1 cellular context compared by ENCODE assay signal in the genomic region with DNA sequence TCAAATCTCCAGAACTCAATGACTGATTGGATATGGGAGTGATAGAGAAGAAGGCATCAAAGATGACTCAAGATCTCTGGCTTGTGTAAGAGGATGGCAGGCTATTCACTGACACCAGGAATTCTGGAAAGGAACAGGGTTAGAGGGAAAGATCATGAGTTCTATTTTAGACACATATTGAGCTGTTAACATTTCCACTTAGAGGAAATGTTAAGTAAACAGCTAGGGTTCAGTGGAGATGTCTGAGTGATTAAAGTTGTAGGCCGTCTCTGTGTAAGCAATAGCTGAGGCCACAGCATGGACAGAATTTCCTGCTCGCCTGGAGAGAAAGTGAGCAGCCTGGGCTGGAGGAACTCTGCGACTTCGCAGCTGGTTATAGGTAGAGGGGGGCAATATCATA.
TF ChIP-seq lines count a peak whose summit lies in the region.

No MANE protein-coding gene starts in this region.

TF ChIP-seq in SK-N-SH treated with all-trans-retinoic acid at 6 μM for 48 hours, 23 proteins besides CTCF, POLR2A, EP300 and RAD21 (continued from another document):
- TF ChIP-seq, protein P1, sequence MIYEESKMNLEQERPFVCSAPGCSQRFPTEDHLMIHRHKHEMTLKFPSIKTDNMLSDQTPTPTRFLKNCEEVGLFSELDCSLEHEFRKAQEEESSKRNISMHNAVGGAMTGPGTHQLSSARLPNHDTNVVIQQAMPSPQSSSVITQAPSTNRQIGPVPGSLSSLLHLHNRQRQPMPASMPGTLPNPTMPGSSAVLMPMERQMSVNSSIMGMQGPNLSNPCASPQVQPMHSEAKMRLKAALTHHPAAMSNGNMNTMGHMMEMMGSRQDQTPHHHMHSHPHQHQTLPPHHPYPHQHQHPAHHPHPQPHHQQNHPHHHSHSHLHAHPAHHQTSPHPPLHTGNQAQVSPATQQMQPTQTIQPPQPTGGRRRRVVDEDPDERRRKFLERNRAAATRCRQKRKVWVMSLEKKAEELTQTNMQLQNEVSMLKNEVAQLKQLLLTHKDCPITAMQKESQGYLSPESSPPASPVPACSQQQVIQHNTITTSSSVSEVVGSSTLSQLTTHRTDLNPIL (CRISPR knock-in tag; IDR thresholded peaks at IDR 0.05; ENCODE audit: low read depth), result no peak
- TF ChIP-seq ZC3H10 (CRISPR knock-in tag; IDR thresholded peaks at IDR 0.05) (no peak), RARB (CRISPR knock-in tag; IDR thresholded peaks at IDR 0.05) (no peak), CSDC2 (CRISPR knock-in tag; IDR thresholded peaks at IDR 0.05) (no peak), PPARA (CRISPR knock-in tag; IDR thresholded peaks at IDR 0.05; ENCODE audit: borderline replicate concordance) (no peak), ZNF70 (CRISPR knock-in tag; IDR thresholded peaks at IDR 0.05) (no peak), BACH2 (CRISPR knock-in tag; IDR thresholded peaks at IDR 0.05; ENCODE audit: borderline replicate concordance) (no peak), ZFP30 (CRISPR knock-in tag; IDR thresholded peaks at IDR 0.05) (no peak), TOX (CRISPR knock-in tag; IDR thresholded peaks at IDR 0.05; ENCODE audit: borderline replicate concordance) (no peak), SNAI2 (CRISPR knock-in tag; IDR thresholded peaks at IDR 0.05) (no peak), TCF4 (CRISPR knock-in tag; IDR thresholded peaks at IDR 0.05; ENCODE audit: borderline replicate concordance) (no peak), GLIS3 (CRISPR knock-in tag; IDR thresholded peaks at IDR 0.05) (no peak), ZFP3 (CRISPR knock-in tag; IDR thresholded peaks at IDR 0.05) (no peak), ARNTL (CRISPR knock-in tag; IDR thresholded peaks at IDR 0.05; ENCODE audit: borderline replicate concordance, low read depth) (no peak)
- TF ChIP-seq, protein P2, sequence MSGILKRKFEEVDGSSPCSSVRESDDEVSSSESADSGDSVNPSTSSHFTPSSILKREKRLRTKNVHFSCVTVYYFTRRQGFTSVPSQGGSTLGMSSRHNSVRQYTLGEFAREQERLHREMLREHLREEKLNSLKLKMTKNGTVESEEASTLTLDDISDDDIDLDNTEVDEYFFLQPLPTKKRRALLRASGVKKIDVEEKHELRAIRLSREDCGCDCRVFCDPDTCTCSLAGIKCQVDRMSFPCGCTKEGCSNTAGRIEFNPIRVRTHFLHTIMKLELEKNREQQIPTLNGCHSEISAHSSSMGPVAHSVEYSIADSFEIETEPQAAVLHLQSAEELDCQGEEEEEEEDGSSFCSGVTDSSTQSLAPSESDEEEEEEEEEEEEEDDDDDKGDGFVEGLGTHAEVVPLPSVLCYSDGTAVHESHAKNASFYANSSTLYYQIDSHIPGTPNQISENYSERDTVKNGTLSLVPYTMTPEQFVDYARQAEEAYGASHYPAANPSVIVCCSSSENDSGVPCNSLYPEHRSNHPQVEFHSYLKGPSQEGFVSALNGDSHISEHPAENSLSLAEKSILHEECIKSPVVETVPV (CRISPR knock-in tag; IDR thresholded peaks at IDR 0.05), result no peak
- TF ChIP-seq, protein P3, sequence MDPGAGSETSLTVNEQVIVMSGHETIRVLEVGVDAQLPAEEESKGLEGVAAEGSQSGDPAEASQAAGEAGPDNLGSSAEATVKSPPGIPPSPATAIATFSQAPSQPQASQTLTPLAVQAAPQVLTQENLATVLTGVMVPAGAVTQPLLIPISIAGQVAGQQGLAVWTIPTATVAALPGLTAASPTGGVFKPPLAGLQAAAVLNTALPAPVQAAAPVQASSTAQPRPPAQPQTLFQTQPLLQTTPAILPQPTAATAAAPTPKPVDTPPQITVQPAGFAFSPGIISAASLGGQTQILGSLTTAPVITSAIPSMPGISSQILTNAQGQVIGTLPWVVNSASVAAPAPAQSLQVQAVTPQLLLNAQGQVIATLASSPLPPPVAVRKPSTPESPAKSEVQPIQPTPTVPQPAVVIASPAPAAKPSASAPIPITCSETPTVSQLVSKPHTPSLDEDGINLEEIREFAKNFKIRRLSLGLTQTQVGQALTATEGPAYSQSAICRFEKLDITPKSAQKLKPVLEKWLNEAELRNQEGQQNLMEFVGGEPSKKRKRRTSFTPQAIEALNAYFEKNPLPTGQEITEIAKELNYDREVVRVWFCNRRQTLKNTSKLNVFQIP (CRISPR knock-in tag; IDR thresholded peaks at IDR 0.05; ENCODE audit: borderline replicate concordance, low read depth), result no peak
- TF ChIP-seq, protein P4, sequence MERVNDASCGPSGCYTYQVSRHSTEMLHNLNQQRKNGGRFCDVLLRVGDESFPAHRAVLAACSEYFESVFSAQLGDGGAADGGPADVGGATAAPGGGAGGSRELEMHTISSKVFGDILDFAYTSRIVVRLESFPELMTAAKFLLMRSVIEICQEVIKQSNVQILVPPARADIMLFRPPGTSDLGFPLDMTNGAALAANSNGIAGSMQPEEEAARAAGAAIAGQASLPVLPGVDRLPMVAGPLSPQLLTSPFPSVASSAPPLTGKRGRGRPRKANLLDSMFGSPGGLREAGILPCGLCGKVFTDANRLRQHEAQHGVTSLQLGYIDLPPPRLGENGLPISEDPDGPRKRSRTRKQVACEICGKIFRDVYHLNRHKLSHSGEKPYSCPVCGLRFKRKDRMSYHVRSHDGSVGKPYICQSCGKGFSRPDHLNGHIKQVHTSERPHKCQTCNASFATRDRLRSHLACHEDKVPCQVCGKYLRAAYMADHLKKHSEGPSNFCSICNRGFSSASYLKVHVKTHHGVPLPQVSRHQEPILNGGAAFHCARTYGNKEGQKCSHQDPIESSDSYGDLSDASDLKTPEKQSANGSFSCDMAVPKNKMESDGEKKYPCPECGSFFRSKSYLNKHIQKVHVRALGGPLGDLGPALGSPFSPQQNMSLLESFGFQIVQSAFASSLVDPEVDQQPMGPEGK (CRISPR knock-in tag; IDR thresholded peaks at IDR 0.05; ENCODE audit: borderline replicate concordance), result no peak
